ENCODE assay signal across 7 cellular contexts in genomic region chr2:20050712-20051517, GRCh38. TPM values are rescaled to one million over a fixed set of nuclear protein-coding genes. Genes with fewer than 3 reads are reported as not detected.
DNase-seq lines count a peak whose midpoint lies in the region; ATAC-seq and TF ChIP-seq lines count a peak whose summit lies in the region.

No MANE protein-coding gene starts in this region.

- no peaks in the 10 kb centered on the region for H3K36me3 ChIP-seq in HUES64 (ENCODE audit: insufficient read depth, low read length)
- no peaks in the 10 kb centered on the region for H3K36me3 ChIP-seq in colonic mucosa

- H3K9me3 ChIP-seq in HUES64 (ENCODE audit: insufficient read depth, low read depth, low read length) (no peaks in the 10 kb centered on the region), colonic mucosa (no peaks in the 10 kb centered on the region)

- ATAC-seq in GM21576 (IDR thresholded peaks at IDR 0.05; ENCODE audit: unreplicated experiment): peak; percentile 32

- H3K4me1 ChIP-seq in HUES64 (ENCODE audit: insufficient read depth, low read length) (peaks cover 19% of the 10 kb centered on the region), colonic mucosa (no peaks in the 10 kb centered on the region)

- intact Hi-C loops in colonic mucosa (cut with DNase I): no loop called here

- DNase-seq in SKM-1 treated with dmso at 0.1 percent for 144 hours (lab: John Stamatoyannopoulos, UW; ENCODE audit: unreplicated experiment) (peak; percentile 36), colonic mucosa (peak; percentile 77), kidney tubule cell (ENCODE audit: low spot score) (peak; percentile 63)
- peak; percentile 25 for DNase-seq in stimulated activated CD4-positive, alpha-beta T cell treated with anti-CD3 and anti-CD28 coated beads, Interleukin-4, amount 100 ng/mL, for 24 hours

- H3K27me3 ChIP-seq in HUES64 (ENCODE audit: insufficient read depth, low read length): no peaks in the 10 kb centered on the region
- no peaks in the 10 kb centered on the region for H3K27me3 ChIP-seq in colonic mucosa

- H3K4me3 ChIP-seq in GM08714 (ENCODE audit: low read length) (peak overlapping the region; percentile 91), HUES64 (ENCODE audit: low read length) (peak overlapping the region; percentile 80), colonic mucosa (peak overlapping the region; percentile 73)

- peak overlapping the region; percentile 91 for H3K27ac ChIP-seq in HUES64 (ENCODE audit: low read depth, low read length)
- H3K27ac ChIP-seq in colonic mucosa: peak overlapping the region; percentile 97

- no peak for TF ChIP-seq CTCF in colonic mucosa (IDR thresholded peaks at IDR 0.05)

- under 1% methylated on average over 44 of the region's 44 CpGs for WGBS in HUES64

- H3K9ac ChIP-seq in HUES64 (ENCODE audit: low read depth, low read length) (peak overlapping the region; percentile 70), colonic mucosa (ENCODE audit: low read depth in 2 of 2, low read length in 2 of 2) (peak overlapping the region; percentile 72 to 97)

RNA-seq across cellular contexts. Expression of gene LAPTM4A, which starts 0.5 kb away (rescaled TPM):
- polyA plus RNA-seq in HUES64 (2013, experiment 1 of 2): 165 TPM
- 183 TPM for polyA plus RNA-seq in HUES64 (2013, experiment 2 of 2)
- total RNA-seq in colonic mucosa: 100 to 1,000 TPM; 158 to 190 TPM

RNA-seq across cellular contexts. Expression of gene MATN3, which starts 38.4 kb away (rescaled TPM):
- polyA plus RNA-seq in HUES64 (2013, experiment 1 of 2): 6.5 TPM
- polyA plus RNA-seq in HUES64 (2013, experiment 2 of 2): 7.1 TPM
- total RNA-seq in colonic mucosa: under 1 TPM; 0.12 to 0.13 TPM

Comparison
In these comparisons a context has a peak if more than half of its experiments do, and no peak if none do; other contexts are left out.
1. Peak in every context shown above with its lines: DNase-seq, ATAC-seq, H3K4me3 ChIP-seq and H3K27ac ChIP-seq.
2. DNase-seq: peak in every context shown above with its lines; median percentile 77 in colonic mucosa; 63 in kidney tubule cell; 36 in SKM-1 treated with dmso at 0.1 percent for 144 hours; 25 in stimulated activated CD4-positive, alpha-beta T cell treated with anti-CD3 and anti-CD28 coated beads, Interleukin-4, amount 100 ng/mL, for 24 hours.